Comparison of ENCODE assay signal across 24 cellular contexts in the genomic region with DNA sequence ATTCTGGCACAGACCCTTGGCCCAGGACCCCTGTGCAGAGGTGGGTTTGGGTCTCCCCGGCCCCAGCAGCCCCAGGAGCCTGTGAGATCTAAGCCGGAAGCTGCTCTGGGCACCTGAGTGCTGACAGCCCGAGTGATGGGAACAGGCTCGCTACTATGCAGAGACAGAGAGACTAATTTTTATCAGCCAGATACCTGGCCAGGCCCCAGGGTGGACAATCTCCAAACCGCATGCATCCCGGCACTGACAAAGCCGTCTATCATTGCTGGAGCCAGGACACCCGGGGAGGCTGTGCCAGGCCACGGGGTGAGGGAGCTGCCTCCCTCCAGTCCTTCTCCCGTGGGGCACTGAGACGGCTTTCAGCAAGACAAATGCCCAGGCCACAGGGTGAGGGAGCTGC. TPM values are rescaled to one million over a fixed set of nuclear protein-coding genes. Genes with fewer than 3 reads are reported as not detected.
"Had no signal": no experiment of that assay in that cellular context is flagged by ENCODE, and none has a peak within 500 bp of the region (broad histone marks: within the 10 kb centered on the region; RNA-seq: fewer than 3 reads in every experiment).

No MANE protein-coding gene starts in this region.

- DNase-seq: activated CD4-positive, alpha-beta T cell treated with anti-CD3 and anti-CD28 coated beads, Interleukin-2, amount 10 ng/mL, durations not matched to agents 7 days and 5 days; activated CD4-positive, CD25-positive, alpha-beta regulatory T cell treated with anti-CD3 and anti-CD28 coated beads, Interleukin-2, amount 50 U/mL, for 72 hours; activated CD8-positive, alpha-beta T cell treated with anti-CD3 and anti-CD28 coated beads, Interleukin-2, amount 10 ng/mL, durations not matched to agents 7 days and 5 days; activated gamma-delta T cell treated with Interleukin-2 at 50 U/mL for 16 hours; amniotic stem cell; cerebellar nuclear complex; effector CD4-positive, alpha-beta T cell; foreskin melanocyte; hippocampal formation; mesenchymal stem cell; naive thymus-derived CD4-positive, alpha-beta T cell; retina; stimulated activated CD4-positive, alpha-beta T cell treated with anti-CD3 and anti-CD28 coated beads, Interleukin-4, amount 100 ng/mL, for 24 hours; stomach; WERI-Rb-1 had no signal

- H3K36me3 Mint-ChIP-seq: activated naive CD4-positive, alpha-beta T cell treated with anti-CD3 and anti-CD28 coated beads, Interleukin-2, amount 50 U/mL, for 24 hours; naive thymus-derived CD4-positive, alpha-beta T cell; neural progenitor cell had no signal

- ATAC-seq: activated CD8-positive, alpha-beta T cell treated with anti-CD3 and anti-CD28 coated beads, Interleukin-2, amount 10 ng/mL, durations not matched to agents 7 days and 5 days; naive thymus-derived CD4-positive, alpha-beta T cell had no signal

- H3K9me3 Mint-ChIP-seq: activated CD4-positive, alpha-beta T cell treated with anti-CD3 and anti-CD28 coated beads, Interleukin-2, amount 10 ng/mL, durations not matched to agents 7 days and 5 days; activated naive CD4-positive, alpha-beta T cell treated with anti-CD3 and anti-CD28 coated beads, Interleukin-2, amount 50 U/mL, for 24 hours; naive thymus-derived CD4-positive, alpha-beta T cell; neural progenitor cell had no signal

- H3K4me3 Mint-ChIP-seq: activated CD4-positive, alpha-beta T cell treated with anti-CD3 and anti-CD28 coated beads, Interleukin-2, amount 10 ng/mL, durations not matched to agents 7 days and 5 days; activated CD8-positive, alpha-beta T cell treated with anti-CD3 and anti-CD28 coated beads, Interleukin-2, amount 10 ng/mL, durations not matched to agents 7 days and 5 days; activated naive CD4-positive, alpha-beta T cell treated with anti-CD3 and anti-CD28 coated beads, Interleukin-2, amount 50 U/mL, for 24 hours; naive thymus-derived CD4-positive, alpha-beta T cell; neural progenitor cell had no signal

- H3K27ac ChIP-seq: breast epithelium, coronary artery, neural progenitor cell, SK-N-MC, stomach, suprapubic skin, tibial nerve, WERI-Rb-1 had no signal

- H3K9me3 ChIP-seq: breast epithelium, stomach, suprapubic skin had no signal

- H3K4me3 ChIP-seq: breast epithelium, coronary artery, neural progenitor cell, SK-N-MC, stomach, suprapubic skin, tibial nerve had no signal

- H3K4me1 ChIP-seq: breast epithelium had no signal

- H3K36me3 ChIP-seq: breast epithelium, neural progenitor cell, stomach, suprapubic skin, tibial nerve, WERI-Rb-1 had no signal

- H3K27ac Mint-ChIP-seq: activated CD8-positive, alpha-beta T cell treated with anti-CD3 and anti-CD28 coated beads, Interleukin-2, amount 10 ng/mL, durations not matched to agents 7 days and 5 days; activated naive CD4-positive, alpha-beta T cell treated with anti-CD3 and anti-CD28 coated beads, Interleukin-2, amount 50 U/mL, for 24 hours; naive thymus-derived CD4-positive, alpha-beta T cell; neural progenitor cell; progenitor cell of endocrine pancreas had no signal

RNA-seq across cellular contexts. Expression of a gene that starts 25.0 kb away (rescaled TPM):
- total RNA-seq: activated CD4-positive, alpha-beta T cell treated with anti-CD3 and anti-CD28 coated beads, Interleukin-2, amount 10 ng/mL, durations not matched to agents 7 days and 5 days; activated CD8-positive, alpha-beta T cell treated with anti-CD3 and anti-CD28 coated beads, Interleukin-2, amount 10 ng/mL, durations not matched to agents 7 days and 5 days; osteocyte had no signal
